ENCODE assay signal across 8 cellular contexts in the genomic region with DNA sequence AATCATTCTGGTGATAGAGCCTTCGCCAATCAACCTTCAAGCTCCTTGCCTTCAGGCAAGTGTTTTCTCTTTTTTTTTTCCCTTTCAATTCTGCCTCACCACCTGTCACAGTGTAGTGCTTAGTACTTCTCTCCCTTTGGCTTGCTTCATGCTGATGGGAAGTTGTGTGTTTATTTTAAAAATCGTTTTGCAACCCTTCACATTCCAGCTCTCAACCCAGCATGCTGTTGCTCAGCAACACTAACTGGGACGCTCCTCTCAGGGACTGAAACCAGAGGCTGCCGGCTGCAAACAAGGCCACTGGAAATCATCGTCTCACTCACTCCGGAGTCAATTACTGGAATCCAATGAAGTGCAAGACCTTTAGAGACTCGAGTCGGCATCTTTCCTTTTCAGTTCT.
DNase-seq lines count a peak whose midpoint lies in the region; ATAC-seq and TF ChIP-seq lines count a peak whose summit lies in the region.

No MANE protein-coding gene starts in this region.

- H3K36me3 Mint-ChIP-seq in endothelial cell (ENCODE audit: low read depth, unreplicated experiment), result no peaks in the 10 kb centered on the region
- no peaks in the 10 kb centered on the region for H3K36me3 Mint-ChIP-seq in CD4-positive, alpha-beta T cell (ENCODE audit: low read depth)

- DNase-seq in GM04503 (ENCODE audit: low read depth), result peak; percentile 73
- peak; percentile 93 for DNase-seq in NCI-H748 treated with DMSO at 0.1 percent for 48 hours (lab: John Stamatoyannopoulos, UW)
- peak in 37 of 42 donors; percentile 10 to 85 (median 40) for DNase-seq in head of caudate nucleus
- DNase-seq in posterior vena cava (ENCODE audit: low spot score), result peak; percentile 85
- no peak for DNase-seq in endothelial cell (ENCODE audit: low spot score)
- no peak for DNase-seq in mesenteric fat pad (ENCODE audit: low spot score)
- DNase-seq in CD4-positive, alpha-beta T cell, result no peak
- no peak for DNase-seq in HPDE6-E6E7 (ENCODE audit: extremely low spot score)

- POLR2A ChIA-PET in CD4-positive, alpha-beta T cell (lab: Charles Lee), result no interaction called here

- H3K27me3 ChIP-seq in CD4-positive, alpha-beta T cell (ENCODE audit: control insufficient read depth, insufficient read depth, low read length), result no peaks in the 10 kb centered on the region

- no peak overlapping the region for H3K27ac ChIP-seq in CD4-positive, alpha-beta T cell (ENCODE audit: low read depth, low read length)

- H3K27me3 Mint-ChIP-seq in endothelial cell (ENCODE audit: unreplicated experiment), result no peaks in the 10 kb centered on the region
- no peaks in the 10 kb centered on the region for H3K27me3 Mint-ChIP-seq in CD4-positive, alpha-beta T cell

- no peaks in the 10 kb centered on the region for H3K9me3 Mint-ChIP-seq in endothelial cell (ENCODE audit: unreplicated experiment)
- no peaks in the 10 kb centered on the region for H3K9me3 Mint-ChIP-seq in CD4-positive, alpha-beta T cell

- H3K4me3 Mint-ChIP-seq in endothelial cell (ENCODE audit: unreplicated experiment), result no peak overlapping the region
- H3K4me3 Mint-ChIP-seq in CD4-positive, alpha-beta T cell, result no peak overlapping the region

- intact Hi-C loops in head of caudate nucleus (cut with DNase I), result no loop called here
- intact Hi-C loops in posterior vena cava (cut with DNase I), result no loop called here
- intact Hi-C loops in CD4-positive, alpha-beta T cell (cut with DNase I, micrococcal nuclease), result no loop called here

- H3K4me1 Mint-ChIP-seq in endothelial cell (ENCODE audit: unreplicated experiment), result no peaks in the 10 kb centered on the region
- no peaks in the 10 kb centered on the region for H3K4me1 Mint-ChIP-seq in CD4-positive, alpha-beta T cell (ENCODE audit: low read depth)

- H3K9me3 ChIP-seq in CD4-positive, alpha-beta T cell (ENCODE audit: control insufficient read depth, low read length), result no peaks in the 10 kb centered on the region

- CTCF ChIA-PET in CD4-positive, alpha-beta T cell (lab: Charles Lee), result no interaction called here

- no peak for ATAC-seq in CD4-positive, alpha-beta T cell (ENCODE audit: poor library complexity)

- H3K27ac Mint-ChIP-seq in endothelial cell (ENCODE audit: unreplicated experiment), result no peak overlapping the region
- H3K27ac Mint-ChIP-seq in CD4-positive, alpha-beta T cell, result no peak overlapping the region

- TF ChIP-seq CTCF in endothelial cell (IDR thresholded peaks at IDR 0.05; ENCODE audit: unreplicated experiment), result no peak
- no peak for TF ChIP-seq CTCF in CD4-positive, alpha-beta T cell (IDR thresholded peaks at IDR 0.05)

Comparison
In these comparisons a context has a peak if more than half of its experiments do, and no peak if none do; other contexts are left out.
1. DNase-seq: peak in GM04503 (single experiment), NCI-H748 treated with DMSO at 0.1 percent for 48 hours (single experiment), head of caudate nucleus (37 of 42) and posterior vena cava (single experiment); none in endothelial cell (single experiment), mesenteric fat pad (single experiment), CD4-positive, alpha-beta T cell (0 of 10) and HPDE6-E6E7 (single experiment).